9 cellular contexts compared by ENCODE assay signal in the genomic region with DNA sequence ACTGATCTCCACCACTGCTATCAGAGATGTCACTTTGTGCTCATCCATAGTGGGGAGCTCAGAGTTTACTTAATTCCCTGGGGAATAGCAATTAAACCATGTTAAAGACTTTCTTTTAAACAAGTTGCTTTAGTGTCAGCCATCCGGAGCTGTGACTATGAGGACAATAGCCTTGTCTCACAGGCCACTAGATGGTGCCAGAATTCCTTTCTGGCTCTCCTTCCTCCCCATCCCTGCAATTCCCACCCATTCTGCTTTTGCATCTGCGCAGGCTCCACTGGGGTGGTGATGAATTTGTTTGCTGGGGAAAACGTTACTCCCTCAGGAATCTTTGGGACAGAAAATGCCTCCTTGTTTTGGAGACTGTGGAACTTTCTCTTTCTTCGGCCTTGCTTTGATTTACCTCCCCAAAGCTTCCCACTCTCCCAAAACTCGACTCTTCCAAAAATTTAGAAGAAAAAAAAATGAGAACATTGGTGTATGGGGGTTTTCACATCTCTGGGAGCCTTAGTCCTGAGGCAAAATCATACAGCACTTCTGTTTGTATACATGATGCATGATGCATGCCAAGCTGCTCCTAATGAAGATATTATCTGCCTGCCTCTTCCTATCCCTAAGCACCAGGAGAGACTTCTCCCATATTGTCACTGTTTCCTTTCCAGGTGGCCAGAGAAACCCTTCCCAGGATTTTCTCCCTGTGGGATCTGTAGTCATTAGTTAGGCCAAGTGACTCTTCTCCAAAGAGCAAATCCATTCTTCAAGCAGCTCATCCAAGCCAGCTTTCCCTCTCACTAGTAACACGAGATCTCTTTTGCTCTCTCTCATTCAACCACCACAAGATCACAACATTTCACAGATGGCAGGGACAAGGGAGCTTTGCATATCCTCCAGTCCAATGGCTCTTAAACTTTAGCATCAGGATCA.
A peak's percentile ranks its signal among the peaks of the same experiment; 100 is the strongest.
DNase-seq lines count a peak whose midpoint lies in the region; ATAC-seq and TF ChIP-seq lines count a peak whose summit lies in the region.
"Had no signal": no experiment of that assay in that cellular context is flagged by ENCODE, and none has a peak within 500 bp of the region (broad histone marks: within the 10 kb centered on the region; RNA-seq: fewer than 3 reads in every experiment).

No MANE protein-coding gene starts in this region.

- DNase-seq in AG08396 (ENCODE audit: low spot score), result peak; percentile 3
- DNase-seq in GM23248, result peak; percentile 69
- DNase-seq in NCI-H345 treated with DMSO at 0.1 percent for 48 hours (lab: John Stamatoyannopoulos, UW; ENCODE audit: unreplicated experiment), result peak; percentile 55
- DNase-seq in cerebellar cortex (ENCODE audit: low spot score), result peak; percentile 91
- DNase-seq in mesenchymal stem cell, result peak; percentile 52
- no peak for DNase-seq in KG1 (lab: John Stamatoyannopoulos, UW)
- DNase-seq in coronary artery (ENCODE audit: low spot score), result no peak

- no peak overlapping the region for H2BK120ac ChIP-seq in mesenchymal stem cell (ENCODE audit: low read depth, low read length)

- ATAC-seq in GM21390 (IDR thresholded peaks at IDR 0.05; ENCODE audit: unreplicated experiment), result no peak

- no peak overlapping the region for H2BK5ac ChIP-seq in mesenchymal stem cell (ENCODE audit: low read depth, low read length, poor library complexity, severe bottlenecking)

- no peak overlapping the region for H3K23ac ChIP-seq in mesenchymal stem cell (ENCODE audit: low read length in 2 of 2)

- H3K4me3 ChIP-seq in GM23248 (no peak overlapping the region), mesenchymal stem cell (ENCODE audit: insufficient read depth in 1 of 2, low read depth in 1 of 2, low read length in 2 of 2) (no peak overlapping the region), coronary artery (no peak overlapping the region)
- H3K4me3 ChIP-seq: thoracic aorta had no signal

- no peak for TF ChIP-seq CTCF in coronary artery (IDR thresholded peaks at IDR 0.05)

- no peak overlapping the region for H3K14ac ChIP-seq in mesenchymal stem cell (ENCODE audit: low read length in 2 of 2)

- H3K18ac ChIP-seq in mesenchymal stem cell (ENCODE audit: low read depth in 1 of 2, low read length in 2 of 2), result no peak overlapping the region

- in situ Hi-C loops in GM23248 (cut with MboI), result no loop called here

- no peaks in the 10 kb centered on the region for H3K79me2 ChIP-seq in GM23248 (ENCODE audit: insufficient read depth)

- no peaks in the 10 kb centered on the region for H3K9me2 ChIP-seq in GM23248 (ENCODE audit: insufficient read depth)

- no peak overlapping the region for H2BK12ac ChIP-seq in mesenchymal stem cell (ENCODE audit: low read length in 2 of 2)

- no peaks in the 10 kb centered on the region; the same call in 1 of the 2 replicates for H3K27me3 ChIP-seq in GM23248 (replicated peaks; ENCODE audit: insufficient read depth)
- H3K27me3 ChIP-seq in mesenchymal stem cell (ENCODE audit: control insufficient read depth in 1 of 2, insufficient read depth in 1 of 2, low read length in 2 of 2), result no peaks in the 10 kb centered on the region

- no peak overlapping the region for H2AFZ ChIP-seq in GM23248
- H2AFZ ChIP-seq in mesenchymal stem cell (ENCODE audit: low read depth, low read length), result no peak overlapping the region

- H3K36me3 ChIP-seq in GM23248 (ENCODE audit: low read depth) (no peaks in the 10 kb centered on the region), mesenchymal stem cell (ENCODE audit: control insufficient read depth in 1 of 2, insufficient read depth in 2 of 2, low read depth in 1 of 2, low read length in 2 of 2) (no peaks in the 10 kb centered on the region)
- H3K36me3 ChIP-seq: thoracic aorta had no signal

- H3K79me1 ChIP-seq in mesenchymal stem cell (replicated peaks; ENCODE audit: low read length, poor library complexity, severe bottlenecking), result no peaks in the 10 kb centered on the region

- H4K8ac ChIP-seq in mesenchymal stem cell (ENCODE audit: low read length), result no peak overlapping the region

- H2AK5ac ChIP-seq in mesenchymal stem cell (ENCODE audit: low read length, severe bottlenecking), result no peak overlapping the region

- H2BK15ac ChIP-seq in mesenchymal stem cell (ENCODE audit: low read depth, poor library complexity, severe bottlenecking), result no peak overlapping the region

- 15 to 20% methylated on average over 6 of the region's 6 CpGs for WGBS in GM23248 (ENCODE audit: low coverage in 1 of 2, low lambda C conversion rate in 2 of 2, missing lambda C conversion rate in 2 of 2), 2 experiments
- 39% methylated on average over 2 of the region's 6 CpGs for WGBS in mesenchymal stem cell

- H4K91ac ChIP-seq in mesenchymal stem cell (ENCODE audit: low read length), result no peak overlapping the region

- no peak overlapping the region for H3K27ac ChIP-seq in GM23248
- H3K27ac ChIP-seq in mesenchymal stem cell (ENCODE audit: low read length, poor library complexity, severe bottlenecking), result no peak overlapping the region
- no peak overlapping the region for H3K27ac ChIP-seq in coronary artery
- H3K27ac ChIP-seq: thoracic aorta had no signal

- H4K20me1 ChIP-seq in GM23248 (ENCODE audit: insufficient read depth), result no peaks in the 10 kb centered on the region

- H3K9me3 ChIP-seq in GM23248 (ENCODE audit: low read depth) (no peaks in the 10 kb centered on the region), mesenchymal stem cell (ENCODE audit: control insufficient read depth, low read length) (no peaks in the 10 kb centered on the region)
- H3K9me3 ChIP-seq: thoracic aorta had no signal

- no peak overlapping the region for H3K4ac ChIP-seq in mesenchymal stem cell (ENCODE audit: low read depth in 1 of 2, low read length in 2 of 2)

- H3K9ac ChIP-seq in GM23248, result no peak overlapping the region
- no peak overlapping the region for H3K9ac ChIP-seq in mesenchymal stem cell (ENCODE audit: low read length)

- H3F3A ChIP-seq in GM23248 (ENCODE audit: insufficient read depth), result no peaks in the 10 kb centered on the region

- H3K4me2 ChIP-seq in GM23248 (ENCODE audit: unreplicated experiment), result no peak overlapping the region
- no peak overlapping the region for H3K4me2 ChIP-seq in mesenchymal stem cell (ENCODE audit: low read length, poor library complexity, severe bottlenecking)

- H3K4me1 ChIP-seq in GM23248 (ENCODE audit: insufficient read depth) (no peaks in the 10 kb centered on the region), mesenchymal stem cell (ENCODE audit: control insufficient read depth, insufficient read depth, low read depth, low read length) (no peaks in the 10 kb centered on the region)

Comparison
In these comparisons a context has a peak if more than half of its experiments do, and no peak if none do; other contexts are left out.
1. DNase-seq: peak in AG08396 (single experiment), GM23248 (single experiment), NCI-H345 treated with DMSO at 0.1 percent for 48 hours (single experiment), cerebellar cortex (single experiment) and mesenchymal stem cell (single experiment); none in KG1 (single experiment) and coronary artery (single experiment).